In genomic region chr3:139302084-139302800, GRCh38 we compare ENCODE assay signal across 9 cellular contexts. TPM values are rescaled to one million over a fixed set of nuclear protein-coding genes. Genes with fewer than 3 reads are reported as not detected.
DNase-seq lines count a peak whose midpoint lies in the region; ATAC-seq lines count a peak whose summit lies in the region.
"Had no signal": no experiment of that assay in that cellular context is flagged by ENCODE, and none has a peak within 500 bp of the region (broad histone marks: within the 10 kb centered on the region; RNA-seq: fewer than 3 reads in every experiment).

No MANE protein-coding gene starts in this region.

- H3K4me3 Mint-ChIP-seq in T-helper 1 cell treated with Interleukin-12 subunit alpha and Interleukin-12 subunit beta and Interleukin-4 antibody, amounts not matched to agents 30 μg/mL and 1 μg/mL, for 36 hours = no peak overlapping the region
- H3K4me3 Mint-ChIP-seq in stimulated activated effector memory CD8-positive, alpha-beta T cell treated with anti-CD3 and anti-CD28 coated beads, Interleukin-12 subunit alpha, Interleukin-12 subunit beta, amount 100 ng/mL, for 72 hours = no peak overlapping the region

- H3K4me3 ChIP-seq in aorta (ENCODE audit: low read length in 2 of 2) = no peak overlapping the region

- no peaks in the 10 kb centered on the region for H3K36me3 Mint-ChIP-seq in T-helper 1 cell treated with Interleukin-12 subunit alpha and Interleukin-12 subunit beta and Interleukin-4 antibody, amounts not matched to agents 30 μg/mL and 1 μg/mL, for 36 hours (ENCODE audit: low read depth)
- H3K36me3 Mint-ChIP-seq in stimulated activated effector memory CD8-positive, alpha-beta T cell treated with anti-CD3 and anti-CD28 coated beads, Interleukin-12 subunit alpha, Interleukin-12 subunit beta, amount 100 ng/mL, for 72 hours = no peaks in the 10 kb centered on the region

- no peaks in the 10 kb centered on the region for H3K27me3 ChIP-seq in aorta (ENCODE audit: control insufficient read depth in 1 of 2, insufficient read depth in 2 of 2, low read length in 1 of 2)

- peak overlapping the region in 1 of 2 donors; percentile 4 for H3K27ac ChIP-seq in aorta (ENCODE audit: low read depth in 1 of 2, low read length in 2 of 2)

- no peaks in the 10 kb centered on the region for H3K9me3 ChIP-seq in aorta (ENCODE audit: control insufficient read depth, low read length)

- H3K36me3 ChIP-seq in aorta (ENCODE audit: control insufficient read depth in 1 of 2, insufficient read depth in 2 of 2, low read length in 1 of 2) = no peaks in the 10 kb centered on the region

- H3K4me1 Mint-ChIP-seq in T-helper 1 cell treated with Interleukin-12 subunit alpha and Interleukin-12 subunit beta and Interleukin-4 antibody, amounts not matched to agents 30 μg/mL and 1 μg/mL, for 36 hours (ENCODE audit: low read depth) = peaks cover 13% of the 10 kb centered on the region
- peaks cover 10% of the 10 kb centered on the region for H3K4me1 Mint-ChIP-seq in stimulated activated effector memory CD8-positive, alpha-beta T cell treated with anti-CD3 and anti-CD28 coated beads, Interleukin-12 subunit alpha, Interleukin-12 subunit beta, amount 100 ng/mL, for 72 hours

- peak; percentile 27 for DNase-seq in SIG-M5 treated with dmso at 0.1 percent for 504 hours (lab: John Stamatoyannopoulos, UW; ENCODE audit: unreplicated experiment)
- no peak for DNase-seq in SIG-M5 (lab: John Stamatoyannopoulos, UW)
- no peak for DNase-seq in Right ventricle myocardium inferior (ENCODE audit: missing footprints)
- DNase-seq in stimulated activated effector memory CD8-positive, alpha-beta T cell treated with anti-CD3 and anti-CD28 coated beads, Interleukin-12 subunit alpha, Interleukin-12 subunit beta, amount 100 ng/mL, for 72 hours (ENCODE audit: low spot score in 2 of 2) = no peak
- DNase-seq in aorta = no peak
- no peak for DNase-seq in germinal center (ENCODE audit: low spot score)
- no peak for DNase-seq in NK-92 treated with Interleukin-12 subunit alpha and Interleukin-12 subunit beta, amount 100 ng/mL, for 24 hours (lab: John Stamatoyannopoulos, UW)
- DNase-seq: AML-193 had no signal

- no peaks in the 10 kb centered on the region for H3K4me1 ChIP-seq in aorta (ENCODE audit: control insufficient read depth in 1 of 2, insufficient read depth in 2 of 2, low read length in 2 of 2)

- no peaks in the 10 kb centered on the region for H3K9me3 Mint-ChIP-seq in T-helper 1 cell treated with Interleukin-12 subunit alpha and Interleukin-12 subunit beta and Interleukin-4 antibody, amounts not matched to agents 30 μg/mL and 1 μg/mL, for 36 hours
- H3K9me3 Mint-ChIP-seq in stimulated activated effector memory CD8-positive, alpha-beta T cell treated with anti-CD3 and anti-CD28 coated beads, Interleukin-12 subunit alpha, Interleukin-12 subunit beta, amount 100 ng/mL, for 72 hours = no peaks in the 10 kb centered on the region

- peak overlapping the region; percentile 22 for H3K27ac Mint-ChIP-seq in T-helper 1 cell treated with Interleukin-12 subunit alpha and Interleukin-12 subunit beta and Interleukin-4 antibody, amounts not matched to agents 30 μg/mL and 1 μg/mL, for 36 hours
- no peak overlapping the region for H3K27ac Mint-ChIP-seq in stimulated activated effector memory CD8-positive, alpha-beta T cell treated with anti-CD3 and anti-CD28 coated beads, Interleukin-12 subunit alpha, Interleukin-12 subunit beta, amount 100 ng/mL, for 72 hours

- 50 to 55% methylated on average over 12 of the region's 12 CpGs for WGBS in aorta, 2 donors

- ATAC-seq in Right ventricle myocardium inferior = peak; percentile 93
- peak; percentile 39 for ATAC-seq in stimulated activated effector memory CD8-positive, alpha-beta T cell treated with anti-CD3 and anti-CD28 coated beads, Interleukin-12 subunit alpha, Interleukin-12 subunit beta, amount 100 ng/mL, for 72 hours
- ATAC-seq in aorta (ENCODE audit: low FRiP score) = no peak

- H3K27me3 Mint-ChIP-seq in T-helper 1 cell treated with Interleukin-12 subunit alpha and Interleukin-12 subunit beta and Interleukin-4 antibody, amounts not matched to agents 30 μg/mL and 1 μg/mL, for 36 hours (ENCODE audit: low read depth) = no peaks in the 10 kb centered on the region

- intact Hi-C loops in Right ventricle myocardium inferior (cut with DNase I) = loop anchor here (5.0 kb wide), 1 partner anchor 35 kb away; no protein-coding TSS in a partner anchor
- intact Hi-C loops in aorta (cut with DNase I) = no loop called here

RNA-seq across cellular contexts. Expression of gene MRPS22, which starts 41.6 kb away (rescaled TPM):
- total RNA-seq in Right ventricle myocardium inferior (87.3 TPM), aorta (10 to 100 TPM; 25.4 to 31.0 TPM)
- polyA plus RNA-seq in aorta = 10 to 100 TPM; 31.2 to 34.3 TPM
